Comparison of ENCODE assay signal across 23 cellular contexts in the genomic region with DNA sequence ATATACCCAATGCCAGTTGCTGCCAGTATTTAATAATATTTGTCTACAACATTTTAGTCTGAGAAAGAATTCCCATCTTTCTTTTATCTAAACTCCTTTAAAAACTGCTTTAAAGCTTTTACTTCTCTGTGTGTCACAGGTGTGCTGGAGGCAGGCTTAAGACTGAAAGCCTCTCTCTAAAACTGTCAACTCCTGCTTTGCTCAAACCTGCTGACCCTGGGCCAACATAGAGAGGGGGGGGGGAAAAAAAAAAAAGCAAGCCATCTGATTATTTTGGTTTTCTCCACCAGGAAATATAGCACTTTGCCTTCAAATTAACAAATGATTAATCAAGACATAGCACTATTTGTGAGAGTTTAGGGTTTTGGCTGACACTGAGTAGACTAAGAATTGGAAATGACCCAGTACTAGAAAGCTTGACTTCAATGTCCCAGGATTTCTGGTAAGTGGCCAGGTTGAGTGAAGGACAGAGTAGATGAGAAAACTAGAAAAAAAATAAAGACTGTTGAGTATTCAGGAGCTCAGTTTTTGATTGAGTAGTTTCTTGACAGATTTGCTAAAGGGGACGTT.
DNase-seq lines count a peak whose midpoint lies in the region; ATAC-seq, FAIRE-seq and TF ChIP-seq lines count a peak whose summit lies in the region.
"Had no signal": no experiment of that assay in that cellular context is flagged by ENCODE, and none has a peak within 500 bp of the region (broad histone marks: within the 10 kb centered on the region; RNA-seq: fewer than 3 reads in every experiment).

No MANE protein-coding gene starts in this region.

- H3K9me3 Mint-ChIP-seq in MCF 10A (ENCODE audit: unreplicated experiment), result no peaks in the 10 kb centered on the region
- H3K9me3 Mint-ChIP-seq: CD8-positive, alpha-beta T cell had no signal

- CTCF ChIA-PET in MCF 10A (lab: Yijun Ruan, JAX), result interaction anchor here (0.7 to 1.8 kb wide), 3 partner anchors 22 to 1742 kb away, joined by 3 to 6 read pairs (median 3); no protein-coding TSS in a partner anchor

- H3K27me3 ChIP-seq in body of pancreas (no peaks in the 10 kb centered on the region), pancreas (no peaks in the 10 kb centered on the region), left lung (no peaks in the 10 kb centered on the region)
- H3K27me3 ChIP-seq: BLaER1 treated with 17β-estradiol and CSF1 and Interleukin-3, amounts not matched to agents 10 nM and 100 nM had no signal

- intact Hi-C loops in body of pancreas (cut with DNase I), result no loop called here
- intact Hi-C loops in pancreas (cut with DNase I), result no loop called here
- intact Hi-C loops in left lung (cut with DNase I), result no loop called here
- intact Hi-C loops in MCF 10A (cut with micrococcal nuclease), result no loop called here

- ATAC-seq in body of pancreas (peak; percentile 84), pancreas (peak; percentile 73 to 92 (median 88)), left lung (no peak), HG03432 (IDR thresholded peaks at IDR 0.05; ENCODE audit: unreplicated experiment) (no peak)
- ATAC-seq: CD8-positive, alpha-beta T cell had no signal

- POLR2A ChIA-PET in MCF 10A (lab: Yijun Ruan, JAX), result interaction anchor here (0.6 to 1.5 kb wide), 4 partner anchors 22 to 705 kb away, joined by 3 to 4 read pairs (median 3); a partner anchor contains a TSS

- H3K9me3 ChIP-seq in body of pancreas (no peaks in the 10 kb centered on the region), pancreas (no peaks in the 10 kb centered on the region), left lung (peaks cover 0 to 4% of the 10 kb centered on the region in 2 donors)
- H3K9me3 ChIP-seq: BLaER1 treated with 17β-estradiol and CSF1 and Interleukin-3, amounts not matched to agents 10 nM and 100 nM; Caco-2 had no signal

- H3K4me3 Mint-ChIP-seq in MCF 10A (ENCODE audit: unreplicated experiment), result no peak overlapping the region
- H3K4me3 Mint-ChIP-seq: B cell; CD4-positive, alpha-beta T cell; CD8-positive, alpha-beta T cell had no signal

- no peak for FAIRE-seq in pancreas (lab: Jason Lieb, UNC)
- FAIRE-seq: A204.1, D721Med, G401.6, GM12891, GM19239 had no signal

- BruUV-seq in MCF 10A (replicated peaks; lab: Mats Ljungman, UMichigan), result no TSS peak

- H3K27ac ChIP-seq in body of pancreas (peak overlapping the region in 2 of 4 donors; percentile 1 to 37), pancreas (no peak overlapping the region), left lung (no peak overlapping the region)
- H3K27ac ChIP-seq: BLaER1 treated with 17β-estradiol and CSF1 and Interleukin-3, amounts not matched to agents 10 nM and 100 nM; C4-2B had no signal

- TF ChIP-seq CTCF in body of pancreas (IDR thresholded peaks at IDR 0.05), result no peak
- TF ChIP-seq CTCF in pancreas (IDR thresholded peaks at IDR 0.05), result no peak
- TF ChIP-seq CTCF in left lung (IDR thresholded peaks at IDR 0.05), result no peak
- no peak for TF ChIP-seq CTCF in MCF 10A (IDR thresholded peaks at IDR 0.05; ENCODE audit: unreplicated experiment)

- H3K27me3 Mint-ChIP-seq in MCF 10A (ENCODE audit: insufficient read depth, unreplicated experiment), result no peaks in the 10 kb centered on the region
- H3K27me3 Mint-ChIP-seq: B cell; CD4-positive, alpha-beta T cell had no signal

- 9 to 10% methylated on average over 1 of the region's 1 CpG for WGBS in body of pancreas, 2 donors
- 9 to 14% methylated on average over 1 of the region's 1 CpG for WGBS in pancreas, 2 donors

- H3K36me3 ChIP-seq in body of pancreas (replicated peaks in 1 of 2; ENCODE audit: insufficient read depth in 1 of 2, low read depth in 2 of 2) (no peaks in the 10 kb centered on the region), pancreas (no peaks in the 10 kb centered on the region), left lung (no peaks in the 10 kb centered on the region)
- H3K36me3 ChIP-seq: BLaER1 treated with 17β-estradiol and CSF1 and Interleukin-3, amounts not matched to agents 10 nM and 100 nM had no signal

- H3K4me1 ChIP-seq in body of pancreas (peaks cover 15% of the 10 kb centered on the region), pancreas (peaks cover 0 to 11% (median 4%) of the 10 kb centered on the region in 3 donors), left lung (no peaks in the 10 kb centered on the region)
- H3K4me1 ChIP-seq: BLaER1 treated with 17β-estradiol and CSF1 and Interleukin-3, amounts not matched to agents 10 nM and 100 nM; Caco-2 had no signal

- no peak overlapping the region for H3K4me3 ChIP-seq in body of pancreas
- no peak overlapping the region for H3K4me3 ChIP-seq in pancreas
- no peak overlapping the region for H3K4me3 ChIP-seq in left lung
- H3K4me3 ChIP-seq: BLaER1 treated with 17β-estradiol and CSF1 and Interleukin-3, amounts not matched to agents 10 nM and 100 nM had no signal

- H3K36me3 Mint-ChIP-seq in MCF 10A (ENCODE audit: insufficient read depth, unreplicated experiment), result no peaks in the 10 kb centered on the region
- H3K36me3 Mint-ChIP-seq: CD8-positive, alpha-beta T cell had no signal

- no peak overlapping the region for H3K27ac Mint-ChIP-seq in MCF 10A (ENCODE audit: low read depth, unreplicated experiment)
- H3K27ac Mint-ChIP-seq: B cell; CD4-positive, alpha-beta T cell; CD8-positive, alpha-beta T cell had no signal

- no peak for TF ChIP-seq POLR2A in body of pancreas (IDR thresholded peaks at IDR 0.05)

- H3K4me1 Mint-ChIP-seq in MCF 10A (ENCODE audit: insufficient read depth, unreplicated experiment), result no peaks in the 10 kb centered on the region
- H3K4me1 Mint-ChIP-seq: B cell had no signal

- DNase-seq in body of pancreas (peak in 2 of 4 donors; percentile 31 to 46), medulla oblongata (ENCODE audit: extremely low spot score) (peak; percentile 12), pancreas (no peak), left lung (no peak), GM19240 (ENCODE audit: insufficient read length, low spot score) (no peak), MCF 10A (ENCODE audit: unreplicated experiment) (no peak)
- DNase-seq: 8988T; ACHN; Caco-2; Calu3; CD4-positive, alpha-beta T cell; CD8-positive, alpha-beta T cell; DMS79 treated with DMSO at 0.1 percent for 48 hours; GF-D8 had no signal

Comparison
In these comparisons a context has a peak if more than half of its experiments do, and no peak if none do; other contexts are left out.
1. ATAC-seq: peak in body of pancreas (single experiment) and pancreas (4 of 4); none in left lung (single experiment) and HG03432 (single experiment).